In genomic region chr5:64768358-64769312, GRCh38 we compare ENCODE assay signal across 8 cellular contexts. TPM values are rescaled to one million over a fixed set of nuclear protein-coding genes. Genes with fewer than 3 reads are reported as not detected.
DNase-seq lines count a peak whose midpoint lies in the region; ATAC-seq and TF ChIP-seq lines count a peak whose summit lies in the region.

TSS of gene CWC27 (plus strand) at chr5:64768930. CDS start at chr5:64769147, 217 bp downstream.
TSS of gene SREK1IP1 (minus strand) at chr5:64768691. CDS start at chr5:64768517, 174 bp downstream.

- H3K27ac ChIP-seq in foreskin keratinocyte: peak within 1 kb of the TSS; percentile 96
- peak within 1 kb of the TSS; percentile 98 for H3K27ac ChIP-seq in neural progenitor cell

- peaks cover 6% of the 10 kb centered on the region for H3K36me3 Mint-ChIP-seq in neural progenitor cell

- peaks cover 7% of the 10 kb centered on the region for H3F3A ChIP-seq in neural progenitor cell (ENCODE audit: low read depth)

- H3K9me3 ChIP-seq in neural progenitor cell (ENCODE audit: low read depth): no peaks in the 10 kb centered on the region

- H3K4me3 ChIP-seq in H7 (ENCODE audit: insufficient read depth, low read depth, low read length) (peak within 1 kb of the TSS; percentile 91), neural progenitor cell (peak within 1 kb of the TSS; percentile 90)

- peaks cover 2% of the 10 kb centered on the region for H3K27me3 Mint-ChIP-seq in neural progenitor cell (ENCODE audit: insufficient read depth, low read depth)

- DNase-seq in G401 (ENCODE audit: low spot score) (peak; percentile 91), H7 (peak; percentile 64), M059J (ENCODE audit: low read depth) (peak; percentile 88), SIG-M5 (lab: John Stamatoyannopoulos, UW) (peak; percentile 76), activated gamma-delta T cell treated with Interleukin-2 at 50 U/mL for 16 hours (peak; percentile 72), foreskin keratinocyte (peak; percentile 81 to 92), neural progenitor cell (ENCODE audit: low spot score) (peak; percentile 93), stromal cell of bone marrow (ENCODE audit: low read depth) (peak; percentile 85)

- H3K4me1 ChIP-seq in foreskin keratinocyte: peaks cover 22% of the 10 kb centered on the region
- H3K4me1 ChIP-seq in neural progenitor cell: peaks cover 31% of the 10 kb centered on the region

- peak; percentile 86 for ATAC-seq in foreskin keratinocyte

- H4K20me1 ChIP-seq in neural progenitor cell (ENCODE audit: low read depth): peaks cover 9% of the 10 kb centered on the region

- peak within 1 kb of the TSS; percentile 100 for H3K27ac Mint-ChIP-seq in neural progenitor cell

- peaks cover 5% of the 10 kb centered on the region for H3K36me3 ChIP-seq in H7 (replicated peaks; ENCODE audit: control insufficient read depth, insufficient read depth, low read length)
- H3K36me3 ChIP-seq in neural progenitor cell: peaks cover 4% of the 10 kb centered on the region

- H3K4me1 Mint-ChIP-seq in neural progenitor cell: peaks cover 25% of the 10 kb centered on the region

- peak within 1 kb of the TSS; percentile 91 for H3K4me2 ChIP-seq in neural progenitor cell

- peak within 1 kb of the TSS; percentile 99 for H3K9ac ChIP-seq in neural progenitor cell

- peak within 1 kb of the TSS; percentile 100 for H3K4me3 Mint-ChIP-seq in neural progenitor cell

- no peaks in the 10 kb centered on the region for H3K9me3 Mint-ChIP-seq in neural progenitor cell

- H3K79me2 ChIP-seq in neural progenitor cell (ENCODE audit: low read depth): peaks cover 94% of the 10 kb centered on the region

- in situ Hi-C loops in G401 (cut with HindIII; ENCODE audit: low sequenced_read_pairs): no loop called here

- H3K27me3 ChIP-seq in H7 (ENCODE audit: control insufficient read depth, insufficient read depth, low read length) (no peaks in the 10 kb centered on the region), foreskin keratinocyte (no peaks in the 10 kb centered on the region), neural progenitor cell (no peaks in the 10 kb centered on the region)

- TF ChIP-seq CTCF in foreskin keratinocyte (conservative IDR thresholded peaks at IDR 0.05) (peak; percentile 18), neural progenitor cell (IDR thresholded peaks at IDR 0.05) (peak; percentile 10)

- H2AFZ ChIP-seq in neural progenitor cell (replicated peaks): peak within 1 kb of the TSS; percentile 99

RNA-seq across cellular contexts. Expression of gene CWC27, which starts in this region (rescaled TPM):
- 13.2 and 15.4 TPM in 2 replicates for total RNA-seq in G401 (2014; rRNA removed; shearing (Covaris generic))
- 19.0 and 29.4 TPM in 2 replicates for total RNA-seq in H7 (2014; rRNA removed; shearing (Covaris generic))
- 8.7 and 10.6 TPM in 2 replicates for total RNA-seq in M059J (2014; rRNA removed; shearing (Covaris generic))
- total RNA-seq in foreskin keratinocyte: 25.3 and 27.0 TPM in 2 replicates
- polyA plus RNA-seq in foreskin keratinocyte: 24.0 and 24.8 TPM in 2 replicates
- 40.6 and 56.6 TPM in 2 replicates for total RNA-seq in neural progenitor cell (ENCODE audit: low replicate concordance)

RNA-seq across cellular contexts. Expression of gene SREK1IP1, which starts in this region (rescaled TPM):
- total RNA-seq in G401 (2014; rRNA removed; shearing (Covaris generic)): 11.1 and 15.5 TPM in 2 replicates
- 13.5 and 14.0 TPM in 2 replicates for total RNA-seq in H7 (2014; rRNA removed; shearing (Covaris generic))
- 4.1 and 7.6 TPM in 2 replicates for total RNA-seq in M059J (2014; rRNA removed; shearing (Covaris generic))
- total RNA-seq in foreskin keratinocyte (21.0 and 24.5 TPM in 2 replicates), neural progenitor cell (ENCODE audit: low replicate concordance) (26.1 and 37.9 TPM in 2 replicates)
- 37.2 and 44.4 TPM in 2 replicates for polyA plus RNA-seq in foreskin keratinocyte

Comparison
In these comparisons a context has a peak if more than half of its experiments do, and no peak if none do; other contexts are left out.
1. Peak in every context shown above with its lines: DNase-seq, ATAC-seq, H3K4me3 ChIP-seq and H3K27ac ChIP-seq.